9 cellular contexts compared by ENCODE assay signal in the genomic region with DNA sequence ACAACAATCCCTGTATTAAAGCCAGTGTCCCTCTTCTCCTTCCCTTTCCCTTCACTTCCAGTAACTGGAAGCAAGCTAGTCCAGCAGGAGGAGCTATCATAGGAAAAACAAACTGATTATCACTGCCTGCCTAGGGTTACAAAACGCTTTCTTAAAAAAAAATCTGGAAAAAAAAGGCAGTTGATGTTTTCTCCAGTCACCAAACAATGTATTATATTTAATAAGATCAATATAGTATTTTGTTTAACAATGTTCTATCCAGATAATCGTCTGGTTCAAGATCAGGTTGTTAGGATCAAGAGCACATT.
DNase-seq lines count a peak whose midpoint lies in the region; ATAC-seq and TF ChIP-seq lines count a peak whose summit lies in the region.
"Had no signal": no experiment of that assay in that cellular context is flagged by ENCODE, and none has a peak within 500 bp of the region (broad histone marks: within the 10 kb centered on the region; RNA-seq: fewer than 3 reads in every experiment).

No MANE protein-coding gene starts in this region.

- peaks cover 94% of the 10 kb centered on the region for H3K36me3 Mint-ChIP-seq in activated T-helper 17 cell treated with anti-CD3 and anti-CD28 coated beads, Interleukin-2, amount 50 U/mL, for 72 hours (ENCODE audit: low read depth)

- no peaks in the 10 kb centered on the region for H3K9me3 Mint-ChIP-seq in activated T-helper 17 cell treated with anti-CD3 and anti-CD28 coated beads, Interleukin-2, amount 50 U/mL, for 72 hours

- TF ChIP-seq CTCF in heart right ventricle (IDR thresholded peaks at IDR 0.05) (peak in 8 of 9 donors; percentile 20 to 74 (median 61)), smooth muscle cell (IDR thresholded peaks at IDR 0.05; ENCODE audit: borderline replicate concordance, insufficient read depth, poor library complexity, severe bottlenecking) (peak; percentile 38)

- H3K27me3 ChIP-seq in GM23248 (replicated peaks; ENCODE audit: insufficient read depth) (no peaks in the 10 kb centered on the region), heart right ventricle (no peaks in the 10 kb centered on the region), smooth muscle cell (ENCODE audit: low read depth) (no peaks in the 10 kb centered on the region)

- intact Hi-C loops in heart right ventricle (cut with DNase I) = loop anchor here in 1 of 10 donors (10.0 kb wide), 1 partner anchor 216 kb away; the partner anchor contains the start of gene RBMS1

- H3K27me3 Mint-ChIP-seq in activated T-helper 17 cell treated with anti-CD3 and anti-CD28 coated beads, Interleukin-2, amount 50 U/mL, for 72 hours = no peaks in the 10 kb centered on the region

- H3K27ac Mint-ChIP-seq in activated T-helper 17 cell treated with anti-CD3 and anti-CD28 coated beads, Interleukin-2, amount 50 U/mL, for 72 hours = no peak overlapping the region

- H3K79me2 ChIP-seq in GM23248 (ENCODE audit: insufficient read depth) = peaks cover 73% of the 10 kb centered on the region
- H3K79me2 ChIP-seq in smooth muscle cell (ENCODE audit: low read depth) = peaks cover 7% of the 10 kb centered on the region

- ATAC-seq in activated T-helper 17 cell treated with anti-CD3 and anti-CD28 coated beads, Interleukin-2, amount 50 U/mL, for 72 hours (replicated peaks) = no peak
- ATAC-seq in heart right ventricle = peak in 6 of 8 donors; percentile 62 to 81 (median 75)

- in situ Hi-C loops in GM23248 (cut with MboI) = no loop called here

- H2AFZ ChIP-seq in GM23248 = no peak overlapping the region
- no peak overlapping the region for H2AFZ ChIP-seq in smooth muscle cell (ENCODE audit: low read depth)

- peaks cover 25% of the 10 kb centered on the region for H3K4me1 Mint-ChIP-seq in activated T-helper 17 cell treated with anti-CD3 and anti-CD28 coated beads, Interleukin-2, amount 50 U/mL, for 72 hours

- H3K4me3 Mint-ChIP-seq in activated T-helper 17 cell treated with anti-CD3 and anti-CD28 coated beads, Interleukin-2, amount 50 U/mL, for 72 hours = peak overlapping the region; percentile 5

- H3K4me3 ChIP-seq in GM23248 = no peak overlapping the region
- no peak overlapping the region for H3K4me3 ChIP-seq in heart right ventricle
- no peak overlapping the region for H3K4me3 ChIP-seq in smooth muscle cell

- H3K4me1 ChIP-seq in GM23248 (ENCODE audit: insufficient read depth) = peaks cover 36% of the 10 kb centered on the region
- peaks cover 0 to 55% (median 23%) of the 10 kb centered on the region in 9 donors for H3K4me1 ChIP-seq in heart right ventricle
- H3K4me1 ChIP-seq in smooth muscle cell (ENCODE audit: low read depth) = no peaks in the 10 kb centered on the region

- H3K4me2 ChIP-seq in GM23248 (ENCODE audit: unreplicated experiment) (peak overlapping the region; percentile 44), smooth muscle cell (no peak overlapping the region)

- H3K9me2 ChIP-seq in GM23248 (ENCODE audit: insufficient read depth) = no peaks in the 10 kb centered on the region

- H3K9ac ChIP-seq in GM23248 (0 out of 2 replicates have a peak overlapping the region, but pooled peaks have one; percentile 25), smooth muscle cell (ENCODE audit: low read depth) (no peak overlapping the region)

- peaks cover 98% of the 10 kb centered on the region for H3F3A ChIP-seq in GM23248 (ENCODE audit: insufficient read depth)
- H3F3A ChIP-seq in smooth muscle cell (ENCODE audit: low read depth) = peaks cover 39% of the 10 kb centered on the region

- H4K20me1 ChIP-seq in GM23248 (ENCODE audit: insufficient read depth) = no peaks in the 10 kb centered on the region
- peaks cover 8% of the 10 kb centered on the region for H4K20me1 ChIP-seq in smooth muscle cell (ENCODE audit: low read depth)

- WGBS in GM23248 (ENCODE audit: low coverage in 1 of 2, low lambda C conversion rate in 2 of 2, missing lambda C conversion rate in 2 of 2), 2 experiments = 5 to 7% methylated on average over 2 of the region's 2 CpGs
- WGBS in heart right ventricle, 2 donors = 15 to 25% methylated on average over 2 of the region's 2 CpGs
- WGBS in smooth muscle cell (ENCODE audit: low lambda C conversion rate) = 43% methylated on average over 2 of the region's 2 CpGs

- DNase-seq in GM23248 (peak; percentile 74), heart right ventricle (peak in 1 of 2 donors; percentile 36), smooth muscle cell (lab: John Stamatoyannopoulos, UW; ENCODE audit: unreplicated experiment) (no peak), C1 segment of cervical spinal cord (lab: John Stamatoyannopoulos, UW) (no peak), substantia nigra (lab: John Stamatoyannopoulos, UW) (no peak), NCI-H345 treated with DMSO at 0.1 percent for 48 hours (lab: John Stamatoyannopoulos, UW; ENCODE audit: unreplicated experiment) (no peak)
- no peak for DNase-seq in activated CD4-positive, CD25-positive, alpha-beta regulatory T cell (lab: John Stamatoyannopoulos, UW)
- DNase-seq: effector memory CD4-positive, alpha-beta T cell had no signal

- no peaks in the 10 kb centered on the region for H3K9me3 ChIP-seq in GM23248 (ENCODE audit: low read depth)
- H3K9me3 ChIP-seq in heart right ventricle = no peaks in the 10 kb centered on the region
- H3K9me3 ChIP-seq in smooth muscle cell (replicated peaks; ENCODE audit: low read depth) = no peaks in the 10 kb centered on the region

- peak overlapping the region; percentile 71 for H3K27ac ChIP-seq in GM23248
- peak overlapping the region in 8 of 10 donors; percentile 5 to 51 (median 24) for H3K27ac ChIP-seq in heart right ventricle
- peak overlapping the region; percentile 32 for H3K27ac ChIP-seq in smooth muscle cell (ENCODE audit: low read depth)
- no peak overlapping the region for H3K27ac ChIP-seq in substantia nigra (ENCODE audit: low read depth, low read length, poor library complexity, severe bottlenecking)

- H3K36me3 ChIP-seq in GM23248 (ENCODE audit: low read depth) = peaks cover 79% of the 10 kb centered on the region
- peaks cover 0 to 100% (median 42%) of the 10 kb centered on the region in 9 donors for H3K36me3 ChIP-seq in heart right ventricle
- H3K36me3 ChIP-seq in smooth muscle cell (ENCODE audit: low read depth) = peaks cover 54% of the 10 kb centered on the region
